ENCODE assay signal across 8 cellular contexts in the genomic region with DNA sequence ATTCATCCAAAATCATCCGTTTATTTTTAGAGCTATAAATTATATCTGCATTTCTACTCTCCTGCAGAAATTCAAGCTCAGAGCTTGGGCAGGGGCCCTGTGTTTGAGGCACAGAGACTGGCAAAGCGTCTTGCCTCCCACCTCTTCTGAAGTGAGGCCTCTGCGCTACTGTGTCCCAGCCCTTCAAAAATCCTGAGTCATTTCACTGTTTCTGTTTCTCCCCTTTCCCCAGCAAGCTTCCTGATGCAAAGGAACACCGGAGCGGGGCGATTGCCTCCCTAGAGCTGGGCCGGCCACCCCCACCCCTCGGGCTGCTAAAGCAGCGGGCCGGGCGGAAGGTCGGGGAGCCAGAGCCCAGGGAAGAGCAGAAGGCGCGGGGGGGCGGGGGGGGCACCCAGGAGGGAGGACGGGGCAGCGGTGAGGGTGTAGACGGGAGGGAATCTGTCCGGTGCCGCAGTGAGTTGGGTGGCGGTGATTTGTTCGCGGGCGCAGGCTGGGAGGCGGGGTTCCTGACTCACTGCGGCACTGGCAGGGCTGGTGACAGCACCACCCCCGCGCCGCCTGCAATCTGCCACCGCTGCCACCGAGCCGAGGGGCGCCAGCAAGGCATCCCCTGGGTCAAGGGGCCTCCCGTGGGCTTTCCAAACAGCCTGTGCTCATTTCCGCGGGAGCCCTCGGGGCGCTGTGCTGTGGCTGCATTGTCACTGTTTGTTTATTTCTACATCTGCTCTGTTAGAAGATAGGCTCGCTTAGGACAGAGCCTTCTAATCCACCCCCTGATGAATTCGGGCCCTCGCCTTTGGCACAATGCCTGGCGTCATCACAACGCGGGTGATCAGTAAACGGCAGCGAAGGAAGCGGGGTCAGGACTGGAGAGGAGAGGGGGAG. TPM values are rescaled to one million over a fixed set of nuclear protein-coding genes. Genes with fewer than 3 reads are reported as not detected.
DNase-seq lines count a peak whose midpoint lies in the region; ATAC-seq and TF ChIP-seq lines count a peak whose summit lies in the region.

No MANE protein-coding gene starts in this region.

- DNase-seq in EH (ENCODE audit: low read depth) = peak; percentile 38
- DNase-seq in NCI-H2081 (lab: John Stamatoyannopoulos, UW) = peak; percentile 87 to 91
- no peak for DNase-seq in activated CD8-positive, alpha-beta memory T cell treated with anti-CD3 and anti-CD28 coated beads, Interleukin-2, amount 10 ng/mL, durations not matched to agents 7 days and 5 days
- peak; percentile 36 for DNase-seq in fibroblast of peridontal ligament (ENCODE audit: extremely low read depth)
- DNase-seq in natural killer cell treated with Interleukin-12 subunit alpha and Interleukin-12 subunit beta and Interleukin-15 and Interleukin-18, amount 100 ng/mL, for 72 hours (ENCODE audit: low spot score) = peak; percentile 75
- peak; percentile 11 for DNase-seq in thoracic aorta (ENCODE audit: low spot score)
- no peak for DNase-seq in NCI-H446 (lab: John Stamatoyannopoulos, UW)
- DNase-seq in NCI-H2196 treated with DMSO at 0.1 percent for 48 hours (lab: John Stamatoyannopoulos, UW; ENCODE audit: unreplicated experiment) = no peak

- H3K27ac ChIP-seq in thoracic aorta = no peak overlapping the region

- H3K27me3 ChIP-seq in thoracic aorta (replicated peaks; ENCODE audit: insufficient read depth) = no peaks in the 10 kb centered on the region

- no peaks in the 10 kb centered on the region for H3K9me3 ChIP-seq in thoracic aorta

- peak overlapping the region; percentile 26 for H3K4me3 Mint-ChIP-seq in activated CD8-positive, alpha-beta memory T cell treated with anti-CD3 and anti-CD28 coated beads, Interleukin-2, amount 10 ng/mL, durations not matched to agents 7 days and 5 days
- H3K4me3 Mint-ChIP-seq in natural killer cell treated with Interleukin-12 subunit alpha and Interleukin-12 subunit beta and Interleukin-15 and Interleukin-18, amount 100 ng/mL, for 72 hours = peak overlapping the region; percentile 76

- CTCF ChIA-PET in activated CD8-positive, alpha-beta memory T cell treated with anti-CD3 and anti-CD28 coated beads, Interleukin-2, amount 10 ng/mL, durations not matched to agents 7 days and 5 days (lab: Charles Lee) = no interaction called here

- no peaks in the 10 kb centered on the region for H3K36me3 Mint-ChIP-seq in activated CD8-positive, alpha-beta memory T cell treated with anti-CD3 and anti-CD28 coated beads, Interleukin-2, amount 10 ng/mL, durations not matched to agents 7 days and 5 days
- no peaks in the 10 kb centered on the region for H3K36me3 Mint-ChIP-seq in natural killer cell treated with Interleukin-12 subunit alpha and Interleukin-12 subunit beta and Interleukin-15 and Interleukin-18, amount 100 ng/mL, for 72 hours

- no peak for ATAC-seq in activated CD8-positive, alpha-beta memory T cell treated with anti-CD3 and anti-CD28 coated beads, Interleukin-2, amount 10 ng/mL, durations not matched to agents 7 days and 5 days
- ATAC-seq in natural killer cell treated with Interleukin-12 subunit alpha and Interleukin-12 subunit beta and Interleukin-15 and Interleukin-18, amount 100 ng/mL, for 72 hours = peak; percentile 85 to 91
- ATAC-seq in thoracic aorta (ENCODE audit: insufficient number of reproducible peaks, low FRiP score, low read depth) = peak; percentile 70

- H3K36me3 ChIP-seq in thoracic aorta = no peaks in the 10 kb centered on the region

- H3K27ac Mint-ChIP-seq in activated CD8-positive, alpha-beta memory T cell treated with anti-CD3 and anti-CD28 coated beads, Interleukin-2, amount 10 ng/mL, durations not matched to agents 7 days and 5 days = no peak overlapping the region
- H3K27ac Mint-ChIP-seq in natural killer cell treated with Interleukin-12 subunit alpha and Interleukin-12 subunit beta and Interleukin-15 and Interleukin-18, amount 100 ng/mL, for 72 hours = peak overlapping the region in 1 of 2 donors; percentile 73

- H3K9me3 Mint-ChIP-seq in activated CD8-positive, alpha-beta memory T cell treated with anti-CD3 and anti-CD28 coated beads, Interleukin-2, amount 10 ng/mL, durations not matched to agents 7 days and 5 days (ENCODE audit: low read depth) = no peaks in the 10 kb centered on the region
- peaks cover 5% of the 10 kb centered on the region for H3K9me3 Mint-ChIP-seq in natural killer cell treated with Interleukin-12 subunit alpha and Interleukin-12 subunit beta and Interleukin-15 and Interleukin-18, amount 100 ng/mL, for 72 hours

- H3K4me3 ChIP-seq in thoracic aorta = peak overlapping the region; percentile 78

- TF ChIP-seq CTCF in thoracic aorta (IDR thresholded peaks at IDR 0.05) = peak; percentile 14

- peaks cover 25% of the 10 kb centered on the region for H3K27me3 Mint-ChIP-seq in activated CD8-positive, alpha-beta memory T cell treated with anti-CD3 and anti-CD28 coated beads, Interleukin-2, amount 10 ng/mL, durations not matched to agents 7 days and 5 days
- H3K27me3 Mint-ChIP-seq in natural killer cell treated with Interleukin-12 subunit alpha and Interleukin-12 subunit beta and Interleukin-15 and Interleukin-18, amount 100 ng/mL, for 72 hours = peaks cover 28 to 61% of the 10 kb centered on the region in 2 donors

- peaks cover 2% of the 10 kb centered on the region for H3K4me1 Mint-ChIP-seq in activated CD8-positive, alpha-beta memory T cell treated with anti-CD3 and anti-CD28 coated beads, Interleukin-2, amount 10 ng/mL, durations not matched to agents 7 days and 5 days
- H3K4me1 Mint-ChIP-seq in natural killer cell treated with Interleukin-12 subunit alpha and Interleukin-12 subunit beta and Interleukin-15 and Interleukin-18, amount 100 ng/mL, for 72 hours (ENCODE audit: low read depth in 2 of 2) = peaks cover 5 to 6% of the 10 kb centered on the region in 2 donors

- no peaks in the 10 kb centered on the region for H3K4me1 ChIP-seq in thoracic aorta (ENCODE audit: control insufficient read depth in 1 of 2, low read depth in 2 of 2)

RNA-seq across cellular contexts. Expression of a gene that starts 46.5 kb away (rescaled TPM):
- total RNA-seq in activated CD8-positive, alpha-beta memory T cell treated with anti-CD3 and anti-CD28 coated beads, Interleukin-2, amount 10 ng/mL, durations not matched to agents 7 days and 5 days = 1 to 10 TPM in 1 of 2 experiments, not detected in 1; 1.6 TPM
- under 1 TPM in 1 of 2 donors, not detected in 1; 0.76 TPM for total RNA-seq in natural killer cell treated with Interleukin-12 subunit alpha and Interleukin-12 subunit beta and Interleukin-15 and Interleukin-18, amount 100 ng/mL, for 72 hours
- 1 to 10 TPM; 1.3 to 4.7 TPM for total RNA-seq in thoracic aorta

Comparison
In these comparisons a context has a peak if more than half of its experiments do, and no peak if none do; other contexts are left out.
1. DNase-seq: peak in EH (single experiment), NCI-H2081 (2 of 2), fibroblast of peridontal ligament (single experiment), natural killer cell treated with Interleukin-12 subunit alpha and Interleukin-12 subunit beta and Interleukin-15 and Interleukin-18, amount 100 ng/mL, for 72 hours (single experiment) and thoracic aorta (single experiment); none in activated CD8-positive, alpha-beta memory T cell treated with anti-CD3 and anti-CD28 coated beads, Interleukin-2, amount 10 ng/mL, durations not matched to agents 7 days and 5 days (single experiment), NCI-H446 (0 of 2) and NCI-H2196 treated with DMSO at 0.1 percent for 48 hours (single experiment).